In the genomic region with DNA sequence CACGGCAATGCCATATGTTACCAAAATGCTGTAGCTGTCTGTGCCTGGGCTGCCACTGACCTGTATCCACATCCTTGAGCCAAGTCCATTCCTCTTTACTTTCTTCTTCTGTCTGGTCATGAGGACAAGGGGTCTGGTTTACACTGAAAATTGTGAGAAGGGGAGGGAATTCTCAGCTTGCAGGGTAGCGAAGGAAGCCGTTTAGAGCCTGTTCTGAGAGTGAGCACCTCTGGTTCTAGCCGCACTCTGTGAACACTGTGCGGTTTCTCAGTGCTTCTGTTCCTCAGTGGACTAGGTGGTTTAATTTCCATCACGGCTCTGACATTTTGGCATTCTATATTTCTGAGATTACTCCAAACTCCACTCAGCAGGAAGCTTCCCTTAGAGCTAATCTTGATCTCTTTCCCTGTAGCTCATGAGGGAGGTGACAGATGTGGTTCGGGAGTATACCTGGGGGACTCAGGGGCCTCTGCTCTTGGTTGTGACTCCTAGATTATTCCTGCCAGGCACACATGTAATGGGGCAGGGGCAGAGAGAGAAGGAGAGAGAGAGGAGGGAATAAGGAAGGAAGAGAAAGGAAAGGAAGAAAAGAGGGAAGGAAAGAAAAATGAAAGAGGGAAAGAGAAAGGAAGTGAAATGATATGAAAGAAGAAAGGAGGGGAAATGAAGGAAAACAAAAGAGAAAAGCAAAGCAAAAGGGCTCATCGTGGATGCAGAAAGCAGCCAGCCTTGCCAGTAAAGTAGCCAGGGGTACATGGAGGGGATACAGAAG, we compare ENCODE assay signal across 18 cellular contexts. TPM values are rescaled to one million over a fixed set of nuclear protein-coding genes. Genes with fewer than 3 reads are reported as not detected.
DNase-seq lines count a peak whose midpoint lies in the region; ATAC-seq and TF ChIP-seq lines count a peak whose summit lies in the region.
"Had no signal": no experiment of that assay in that cellular context is flagged by ENCODE, and none has a peak within 500 bp of the region (broad histone marks: within the 10 kb centered on the region; RNA-seq: fewer than 3 reads in every experiment).

No MANE protein-coding gene starts in this region.

- H3K27ac ChIP-seq in KMS-11, result peak overlapping the region; percentile 45; the same call in 1 of the 2 replicates
- H3K27ac ChIP-seq: brain microvascular endothelial cell had no signal

- H3K36me3 ChIP-seq in KMS-11 (ENCODE audit: insufficient read depth), result no peaks in the 10 kb centered on the region
- H3K36me3 ChIP-seq: brain microvascular endothelial cell had no signal

- H3K9me3 Mint-ChIP-seq in activated naive CD8-positive, alpha-beta T cell (ENCODE audit: low read depth), result no peaks in the 10 kb centered on the region
- H3K9me3 Mint-ChIP-seq in natural killer cell, result no peaks in the 10 kb centered on the region
- H3K9me3 Mint-ChIP-seq: GM23338 had no signal

- ATAC-seq in natural killer cell, result no peak
- ATAC-seq in GM21381 (IDR thresholded peaks at IDR 0.05; ENCODE audit: unreplicated experiment), result no peak
- ATAC-seq: GM23338 had no signal

- H3K36me3 Mint-ChIP-seq in activated naive CD8-positive, alpha-beta T cell, result no peaks in the 10 kb centered on the region
- H3K36me3 Mint-ChIP-seq in natural killer cell, result no peaks in the 10 kb centered on the region

- DNase-seq in NCI-H82 (lab: John Stamatoyannopoulos, UW) (peak; percentile 46), NCI-H82 treated with DMSO at 0.1 percent for 48 hours (lab: John Stamatoyannopoulos, UW; ENCODE audit: unreplicated experiment) (no peak), natural killer cell (no peak), NCI-H1417 (lab: John Stamatoyannopoulos, UW) (no peak), KG1 (lab: John Stamatoyannopoulos, UW) (no peak)
- DNase-seq: COR-L47, NCI-H2029, SIG-M5, small intestine had no signal

- no peaks in the 10 kb centered on the region for H4K20me1 ChIP-seq in KMS-11 (ENCODE audit: insufficient read depth)

- intact Hi-C loops in natural killer cell (cut with micrococcal nuclease), result loop anchor here (2.0 kb wide), 1 partner anchor 14 kb away; a partner anchor contains a TSS

- no peak overlapping the region for H3K4me3 ChIP-seq in KMS-11 (IDR thresholded peaks at IDR 0.05; ENCODE audit: insufficient read depth, low read depth, low read length)
- H3K4me3 ChIP-seq: GM23338 had no signal

- peak overlapping the region; percentile 98 for H3K4me2 ChIP-seq in KMS-11
- H3K4me2 ChIP-seq: GM23338 had no signal

- peak overlapping the region; percentile 99 for H3K27ac Mint-ChIP-seq in activated naive CD8-positive, alpha-beta T cell
- peak overlapping the region; percentile 89 to 93 for H3K27ac Mint-ChIP-seq in natural killer cell
- H3K27ac Mint-ChIP-seq: GM23338 had no signal

- TF ChIP-seq CTCF in KMS-11 (conservative IDR thresholded peaks at IDR 0.05; ENCODE audit: low read depth, low read length) (no peak), natural killer cell (IDR thresholded peaks at IDR 0.05) (no peak)

- no peaks in the 10 kb centered on the region for H3K27me3 Mint-ChIP-seq in activated naive CD8-positive, alpha-beta T cell
- no peaks in the 10 kb centered on the region for H3K27me3 Mint-ChIP-seq in natural killer cell (ENCODE audit: low read depth in 2 of 2)

- no peaks in the 10 kb centered on the region for H3K79me2 ChIP-seq in KMS-11 (ENCODE audit: insufficient read depth, low read depth)

- peaks cover 45% of the 10 kb centered on the region for H3K4me1 ChIP-seq in KMS-11 (ENCODE audit: low read depth, poor library complexity, severe bottlenecking)

- H3K4me3 Mint-ChIP-seq in activated naive CD8-positive, alpha-beta T cell, result peak overlapping the region; percentile 86
- H3K4me3 Mint-ChIP-seq in natural killer cell, result peak overlapping the region; percentile 86
- H3K4me3 Mint-ChIP-seq: GM23338 had no signal

- peak overlapping the region; percentile 28; the same call in 1 of the 2 replicates for H2AFZ ChIP-seq in KMS-11 (ENCODE audit: low read depth)
- H2AFZ ChIP-seq: GM23338 had no signal

- H3K9ac ChIP-seq in KMS-11, result 0 out of 2 replicates have a peak overlapping the region, but pooled peaks have one; percentile 14

- H3K27me3 ChIP-seq in KMS-11 (ENCODE audit: insufficient read depth, low read depth), result no peaks in the 10 kb centered on the region

- H3K4me1 Mint-ChIP-seq in activated naive CD8-positive, alpha-beta T cell (ENCODE audit: low read depth), result peaks cover 89% of the 10 kb centered on the region
- H3K4me1 Mint-ChIP-seq in natural killer cell, result peaks cover 72 to 85% of the 10 kb centered on the region in 2 donors

RNA-seq across cellular contexts. Expression of a gene that starts 14.2 kb away (rescaled TPM):
- total RNA-seq in natural killer cell, result 100 to 1,000 TPM; 234 to 328 (median 257) TPM
- total RNA-seq: A172, fibroblast of villous mesenchyme, GM23338, mammary epithelial cell, osteocyte had no signal

RNA-seq across cellular contexts. Expression of a gene that starts 24.9 kb away (rescaled TPM):
- 10 to 100 TPM; 21.4 to 38.9 (median 37.6) TPM for total RNA-seq in natural killer cell
